8 cellular contexts compared by ENCODE assay signal in genomic region chr11:12287374-12288211, GRCh38.
DNase-seq lines count a peak whose midpoint lies in the region; ATAC-seq lines count a peak whose summit lies in the region.

No MANE protein-coding gene starts in this region.

- peak overlapping the region; percentile 88 for H3K27ac ChIP-seq in muscle layer of colon (ENCODE audit: low read depth, low read length)

- no peak overlapping the region for H3K4me3 ChIP-seq in muscle layer of colon (ENCODE audit: low read depth in 1 of 2, low read length in 2 of 2)

- peak overlapping the region; percentile 41 for H3K9ac ChIP-seq in muscle layer of colon (ENCODE audit: low read length)

- DNase-seq in NCI-H2196 (lab: John Stamatoyannopoulos, UW; ENCODE audit: unreplicated experiment) (peak; percentile 48), NCI-H2196 treated with DMSO at 0.1 percent for 48 hours (lab: John Stamatoyannopoulos, UW; ENCODE audit: unreplicated experiment) (no peak), NCI-H526 (lab: John Stamatoyannopoulos, UW) (peak; percentile 74 to 92), ecto neural progenitor cell (ENCODE audit: low spot score) (peak; percentile 78)
- DNase-seq in activated CD8-positive, alpha-beta memory T cell treated with anti-CD3 and anti-CD28 coated beads for 24 hours, result no peak

- no peak for ATAC-seq in GM18873 (IDR thresholded peaks at IDR 0.05; ENCODE audit: low FRiP score, unreplicated experiment)
- no peak for ATAC-seq in GM18907 (IDR thresholded peaks at IDR 0.05; ENCODE audit: unreplicated experiment)

- no peaks in the 10 kb centered on the region for H3K9me3 ChIP-seq in muscle layer of colon (ENCODE audit: low read length)

- H3K36me3 ChIP-seq in muscle layer of colon (ENCODE audit: insufficient read depth, low read length), result no peaks in the 10 kb centered on the region

- H3K4me1 ChIP-seq in muscle layer of colon (ENCODE audit: insufficient read depth, low read length), result peaks cover 37% of the 10 kb centered on the region

- no peaks in the 10 kb centered on the region for H3K27me3 ChIP-seq in muscle layer of colon (ENCODE audit: control insufficient read depth in 1 of 2, insufficient read depth in 2 of 2, low read length in 2 of 2)

Comparison
In these comparisons a context has a peak if more than half of its experiments do, and no peak if none do; other contexts are left out.
1. DNase-seq: peak in NCI-H2196 (single experiment), NCI-H526 (2 of 2) and ecto neural progenitor cell (single experiment); none in NCI-H2196 treated with DMSO at 0.1 percent for 48 hours (single experiment) and activated CD8-positive, alpha-beta memory T cell treated with anti-CD3 and anti-CD28 coated beads for 24 hours (single experiment).